ENCODE assay signal across 11 cellular contexts in the genomic region with DNA sequence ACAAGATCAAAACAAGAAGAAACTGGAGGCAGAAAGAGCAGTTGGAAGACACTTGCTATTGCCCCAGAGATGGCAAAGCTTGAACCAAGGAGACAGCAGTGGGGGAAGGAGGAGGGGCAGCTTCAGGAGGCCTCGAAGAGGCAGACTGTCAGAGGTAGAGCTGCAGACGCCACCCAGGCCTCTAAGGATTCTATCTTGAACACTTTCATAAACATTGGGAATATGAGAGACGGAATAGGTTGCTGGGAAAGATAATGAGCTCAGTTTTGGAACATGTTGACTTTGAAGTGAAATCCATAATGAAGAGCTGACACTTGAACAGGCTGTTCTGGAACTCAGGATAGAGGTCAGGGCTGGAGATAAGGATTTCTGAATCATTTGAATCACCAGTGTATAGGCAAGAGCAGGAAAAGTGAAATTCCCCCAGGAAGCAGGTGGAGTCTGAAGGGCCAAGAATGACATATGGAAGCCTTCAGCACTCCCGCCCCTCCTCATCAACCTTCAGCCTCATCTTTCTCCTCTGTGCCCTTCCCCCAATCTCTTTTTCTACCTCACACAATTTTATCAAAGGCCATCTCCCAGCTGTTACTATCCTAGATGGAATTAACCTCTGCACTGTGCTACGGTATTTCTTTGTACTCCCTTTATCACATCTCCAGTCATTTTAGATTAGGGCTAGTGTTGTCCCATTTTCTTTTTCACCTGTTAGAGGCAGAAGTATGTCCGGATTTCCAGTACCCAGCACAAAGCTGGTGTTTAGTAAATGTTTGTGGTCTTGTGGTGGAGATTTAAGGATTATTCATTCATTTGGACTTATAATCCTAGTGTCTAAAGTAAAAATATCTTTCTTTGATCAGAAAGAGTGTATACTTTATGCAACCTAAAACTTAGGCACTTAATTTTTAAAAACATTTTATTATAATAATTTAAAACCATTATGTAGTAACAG. TPM values are rescaled to one million over a fixed set of nuclear protein-coding genes. Genes with fewer than 3 reads are reported as not detected.
DNase-seq lines count a peak whose midpoint lies in the region; ATAC-seq and TF ChIP-seq lines count a peak whose summit lies in the region.
"Had no signal": no experiment of that assay in that cellular context is flagged by ENCODE, and none has a peak within 500 bp of the region (broad histone marks: within the 10 kb centered on the region; RNA-seq: fewer than 3 reads in every experiment).

No MANE protein-coding gene starts in this region.

- peaks cover 2 to 8% (median 6%) of the 10 kb centered on the region in 3 donors for H3K4me1 Mint-ChIP-seq in CD8-positive, alpha-beta memory T cell
- H3K4me1 Mint-ChIP-seq: nephron progenitor cell had no signal

- no peaks in the 10 kb centered on the region for H3K9me3 Mint-ChIP-seq in CD8-positive, alpha-beta memory T cell
- H3K9me3 Mint-ChIP-seq: activated T-cell treated with anti-CD3 and anti-CD28 coated beads, Interleukin-2, amount 50 U/mL, for 4 hours; nephron progenitor cell had no signal

- H4K20me1 ChIP-seq in DND-41 (ENCODE audit: insufficient read depth, low read length): no peaks in the 10 kb centered on the region

- no peak for TF ChIP-seq POLR2A in gastroesophageal sphincter (IDR thresholded peaks at IDR 0.05)

- H3K9ac ChIP-seq in DND-41 (ENCODE audit: low read depth, low read length): no peak overlapping the region; the same call in 1 of the 2 replicates
- H3K9ac ChIP-seq in rectal smooth muscle tissue (ENCODE audit: low read length): no peak overlapping the region

- DNase-seq in DND-41: peak; percentile 59
- DNase-seq in Panc1 (ENCODE audit: low read depth, low spot score): no peak
- no peak for DNase-seq in CD8-positive, alpha-beta memory T cell
- DNase-seq in BE2C: no peak
- DNase-seq: activated T-cell treated with anti-CD3 and anti-CD28 coated beads, Interleukin-2, amount 50 U/mL, for 4 hours; cortex of kidney; nephron progenitor cell had no signal

- intact Hi-C loops in Panc1 (cut with micrococcal nuclease; ENCODE audit: unreplicated experiment): no loop called here

- no peaks in the 10 kb centered on the region for H3K36me3 ChIP-seq in DND-41 (ENCODE audit: insufficient read depth, low read length)
- no peaks in the 10 kb centered on the region for H3K36me3 ChIP-seq in Panc1 (ENCODE audit: control insufficient read depth, insufficient read depth, low read length)
- H3K36me3 ChIP-seq in gastroesophageal sphincter: no peaks in the 10 kb centered on the region
- no peaks in the 10 kb centered on the region for H3K36me3 ChIP-seq in rectal smooth muscle tissue (ENCODE audit: control insufficient read depth, insufficient read depth, low read length)
- no peaks in the 10 kb centered on the region for H3K36me3 ChIP-seq in CD8-positive, alpha-beta memory T cell (ENCODE audit: insufficient read depth, low read length)
- no peaks in the 10 kb centered on the region for H3K36me3 ChIP-seq in BE2C

- TF ChIP-seq CTCF in DND-41 (IDR thresholded peaks at IDR 0.05; ENCODE audit: borderline replicate concordance, extremely low read depth, low read length, poor library complexity, severe bottlenecking) (no peak), Panc1 (IDR thresholded peaks at IDR 0.05) (no peak), gastroesophageal sphincter (IDR thresholded peaks at IDR 0.05) (no peak), BE2C (IDR thresholded peaks at IDR 0.05; ENCODE audit: low read depth, low read length) (no peak)

- ATAC-seq in DND-41 (ENCODE audit: insufficient read depth, low read depth): peak; percentile 64
- peak; percentile 73 for ATAC-seq in Panc1
- ATAC-seq in gastroesophageal sphincter: peak; percentile 79
- ATAC-seq in HG02623 (IDR thresholded peaks at IDR 0.05; ENCODE audit: unreplicated experiment): no peak
- ATAC-seq in HG03097 (IDR thresholded peaks at IDR 0.05; ENCODE audit: low FRiP score, unreplicated experiment): no peak
- ATAC-seq: activated T-cell treated with anti-CD3 and anti-CD28 coated beads, Interleukin-2, amount 50 U/mL, for 4 hours had no signal

- H3K4me1 ChIP-seq in DND-41 (ENCODE audit: insufficient read depth, low read length): peaks cover 54% of the 10 kb centered on the region
- H3K4me1 ChIP-seq in Panc1 (ENCODE audit: control insufficient read depth, insufficient read depth, low read length): peaks cover 17% of the 10 kb centered on the region
- H3K4me1 ChIP-seq in gastroesophageal sphincter: peaks cover 35 to 63% (median 41%) of the 10 kb centered on the region in 3 donors
- H3K4me1 ChIP-seq in rectal smooth muscle tissue (ENCODE audit: control insufficient read depth, insufficient read depth, low read length): peaks cover 30% of the 10 kb centered on the region
- H3K4me1 ChIP-seq in CD8-positive, alpha-beta memory T cell (ENCODE audit: insufficient read depth, low read length): peaks cover 2% of the 10 kb centered on the region
- peaks cover 6% of the 10 kb centered on the region for H3K4me1 ChIP-seq in BE2C

- H3K79me2 ChIP-seq in DND-41 (ENCODE audit: insufficient read depth, low read length): no peaks in the 10 kb centered on the region

- no peak overlapping the region for H3K4me2 ChIP-seq in DND-41 (ENCODE audit: insufficient read depth, low read length)

- peaks cover 0 to 2% of the 10 kb centered on the region in 2 donors for H3K27me3 Mint-ChIP-seq in CD8-positive, alpha-beta memory T cell

- H3K9me3 ChIP-seq in DND-41 (ENCODE audit: insufficient read depth, low read length, severe bottlenecking) (no peaks in the 10 kb centered on the region), Panc1 (ENCODE audit: control insufficient read depth, insufficient read depth, low read depth, low read length) (no peaks in the 10 kb centered on the region), gastroesophageal sphincter (no peaks in the 10 kb centered on the region), BE2C (no peaks in the 10 kb centered on the region)
- H3K9me3 ChIP-seq in CD8-positive, alpha-beta memory T cell (ENCODE audit: low read length): no peaks in the 10 kb centered on the region

- H3K36me3 Mint-ChIP-seq in CD8-positive, alpha-beta memory T cell: no peaks in the 10 kb centered on the region

- no TSS peak for BruUV-seq in Panc1 (replicated peaks; lab: Mats Ljungman, UMichigan)

- H3K4me3 ChIP-seq in DND-41 (ENCODE audit: low read depth in 1 of 2, low read length in 2 of 2) (no peak overlapping the region), Panc1 (ENCODE audit: low read depth in 2 of 2, low read length in 2 of 2) (no peak overlapping the region), gastroesophageal sphincter (no peak overlapping the region), rectal smooth muscle tissue (ENCODE audit: low read length) (no peak overlapping the region), BE2C (ENCODE audit: low read depth, low read length) (no peak overlapping the region)
- H3K4me3 ChIP-seq in CD8-positive, alpha-beta memory T cell (ENCODE audit: low read length): no peak overlapping the region

- no peaks in the 10 kb centered on the region for H3K27me3 ChIP-seq in DND-41 (ENCODE audit: insufficient read depth, low read length, poor library complexity)
- H3K27me3 ChIP-seq in Panc1 (ENCODE audit: control insufficient read depth, insufficient read depth, low read length): no peaks in the 10 kb centered on the region
- no peaks in the 10 kb centered on the region for H3K27me3 ChIP-seq in gastroesophageal sphincter
- H3K27me3 ChIP-seq in rectal smooth muscle tissue (ENCODE audit: control insufficient read depth, insufficient read depth, low read length): no peaks in the 10 kb centered on the region
- no peaks in the 10 kb centered on the region for H3K27me3 ChIP-seq in CD8-positive, alpha-beta memory T cell (ENCODE audit: insufficient read depth, low read length, poor library complexity, severe bottlenecking)
- H3K27me3 ChIP-seq in BE2C: no peaks in the 10 kb centered on the region

- no peak for TF ChIP-seq EP300 in gastroesophageal sphincter (IDR thresholded peaks at IDR 0.05)

- POLR2A ChIA-PET in Panc1 (lab: Charles Lee): interaction anchor here (0.8 kb wide), 1 partner anchor 15 kb away, joined by 4 read pairs; no protein-coding TSS in a partner anchor
- POLR2A ChIA-PET in CD8-positive, alpha-beta memory T cell (lab: Charles Lee): no interaction called here

- CTCF ChIA-PET in Panc1 (lab: Charles Lee): no interaction called here
- CTCF ChIA-PET in CD8-positive, alpha-beta memory T cell (lab: Charles Lee): no interaction called here

- H3K27ac ChIP-seq in DND-41 (ENCODE audit: low read length) (peak overlapping the region; percentile 31; the same call in 1 of the 2 replicates), Panc1 (ENCODE audit: low read length) (no peak overlapping the region; the same call in 1 of the 2 replicates), gastroesophageal sphincter (peak overlapping the region; percentile 55 to 88 (median 78)), rectal smooth muscle tissue (ENCODE audit: low read depth, low read length) (peak overlapping the region; percentile 53)
- no peak overlapping the region for H3K27ac ChIP-seq in CD8-positive, alpha-beta memory T cell (ENCODE audit: low read depth, low read length)

- in situ Hi-C loops in Panc1 (cut with HindIII; ENCODE audit: low pct_unique_long_range_greater_than_20kb, low sequenced_read_pairs): no loop called here

- peak overlapping the region; percentile 33; the same call in 1 of the 2 replicates for H2AFZ ChIP-seq in DND-41 (ENCODE audit: low read depth, low read length)

- H3K27ac Mint-ChIP-seq in CD8-positive, alpha-beta memory T cell: no peak overlapping the region
- H3K27ac Mint-ChIP-seq: nephron progenitor cell had no signal

- 29 to 44% methylated on average over 5 to 6 of the region's 6 CpGs for WGBS in gastroesophageal sphincter (ENCODE audit: low coverage in 1 of 2), 2 donors

- no peak overlapping the region for H3K4me3 Mint-ChIP-seq in CD8-positive, alpha-beta memory T cell
- H3K4me3 Mint-ChIP-seq: activated T-cell treated with anti-CD3 and anti-CD28 coated beads, Interleukin-2, amount 50 U/mL, for 4 hours; nephron progenitor cell had no signal

RNA-seq across cellular contexts. Expression of a gene that starts 47.5 kb away (rescaled TPM):
- total RNA-seq in Panc1 (2021; ENCODE audit: unreplicated experiment) (513 TPM), gastroesophageal sphincter (100 to 1,000 TPM; 216 to 304 (median 228) TPM)
- polyA plus RNA-seq in Panc1 (2012; ENCODE audit: insufficient read length): 447 TPM
- 100 to 1,000 TPM; 105 to 110 TPM for total RNA-seq in CD8-positive, alpha-beta memory T cell
- polyA plus RNA-seq in CD8-positive, alpha-beta memory T cell: 100 TPM
- polyA plus RNA-seq in BE2C (2012; ENCODE audit: insufficient read depth, insufficient read length, low read depth): 102 TPM

Comparison
In these comparisons a context has a peak if more than half of its experiments do, and no peak if none do; other contexts are left out.
1. ATAC-seq: peak in DND-41 (single experiment), Panc1 (single experiment) and gastroesophageal sphincter (single experiment); none in HG02623 (single experiment) and HG03097 (single experiment).
2. H3K27ac ChIP-seq: peak in DND-41 (single experiment), gastroesophageal sphincter (4 of 4) and rectal smooth muscle tissue (single experiment); none in Panc1 (single experiment) and CD8-positive, alpha-beta memory T cell (single experiment).